In the genomic region with DNA sequence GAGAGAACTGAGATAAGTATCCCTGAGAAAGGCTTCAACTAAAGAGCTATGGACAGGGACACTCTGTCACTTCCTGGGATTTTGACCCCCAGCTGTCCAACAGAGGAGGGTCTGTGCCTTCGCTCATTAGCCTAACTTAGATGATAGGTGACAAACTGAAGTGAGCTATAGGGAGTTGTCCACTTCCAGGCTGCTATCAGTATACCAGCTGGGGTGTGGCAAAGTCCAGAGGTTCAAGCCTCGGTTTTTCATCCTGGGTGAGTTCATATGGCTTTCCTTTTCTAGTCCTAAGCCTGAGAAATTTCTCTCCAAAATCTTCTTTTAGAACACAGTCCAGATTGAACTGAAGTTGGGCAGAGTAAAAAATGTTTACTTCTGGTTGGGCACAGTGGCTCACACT, we compare ENCODE assay signal across 18 cellular contexts. TPM values are rescaled to one million over a fixed set of nuclear protein-coding genes. Genes with fewer than 3 reads are reported as not detected.
DNase-seq lines count a peak whose midpoint lies in the region; ATAC-seq, FAIRE-seq and TF ChIP-seq lines count a peak whose summit lies in the region.
"Had no signal": no experiment of that assay in that cellular context is flagged by ENCODE, and none has a peak within 500 bp of the region (broad histone marks: within the 10 kb centered on the region; RNA-seq: fewer than 3 reads in every experiment).

No MANE protein-coding gene starts in this region.

- no peak overlapping the region for H3K9ac ChIP-seq in HepG2 (ENCODE audit: insufficient read depth, low read depth, low read length)
- no peak overlapping the region for H3K9ac ChIP-seq in colonic mucosa (ENCODE audit: low read depth in 2 of 2, low read length in 2 of 2)
- H3K9ac ChIP-seq: BLaER1 had no signal

- POLR2A ChIA-PET in HepG2 (lab: Yijun Ruan, JAX): no interaction called here

- no TSS peak for BruUV-seq in HepG2 (replicated peaks; lab: Mats Ljungman, UMichigan)

- ATAC-seq in HepG2 (no peak), right lobe of liver (no peak), mucosa of descending colon (peak; percentile 68), HG03457 (IDR thresholded peaks at IDR 0.05; ENCODE audit: unreplicated experiment) (no peak)
- ATAC-seq: A549 had no signal

- FAIRE-seq in HepG2 (lab: Jason Lieb, UNC): no peak
- FAIRE-seq: A549, H1, HTR-8/SVneo had no signal

- CTCF ChIA-PET in HepG2 (lab: Yijun Ruan, JAX; ENCODE audit: low intra/inter-chr PET ratio, low total read pairs): no interaction called here

- no peaks in the 10 kb centered on the region for H3K9me3 ChIP-seq in HepG2 (ENCODE audit: low read length)
- H3K9me3 ChIP-seq in right lobe of liver: no peaks in the 10 kb centered on the region
- H3K9me3 ChIP-seq in colonic mucosa: no peaks in the 10 kb centered on the region
- no peaks in the 10 kb centered on the region for H3K9me3 ChIP-seq in mucosa of descending colon
- H3K9me3 ChIP-seq: A549, BLaER1 had no signal

- in situ Hi-C loops in HepG2 (cut with HindIII; ENCODE audit: extremely low pct_ligation_motif_present, low pct_unique_long_range_greater_than_20kb): no loop called here

- H3K4me3 ChIP-seq in HepG2 (replicated peaks in 1 of 3; ENCODE audit: insufficient read depth in 1 of 3, low read depth in 2 of 3, low read length in 3 of 3) (no peak overlapping the region), right lobe of liver (no peak overlapping the region), colonic mucosa (no peak overlapping the region), mucosa of descending colon (no peak overlapping the region), lower leg skin (ENCODE audit: low read depth, poor library complexity, severe bottlenecking) (no peak overlapping the region)
- H3K4me3 ChIP-seq: A549, BLaER1 had no signal

- H3K4me1 ChIP-seq in HepG2 (ENCODE audit: insufficient read depth, low read length) (peaks cover 66% of the 10 kb centered on the region), right lobe of liver (no peaks in the 10 kb centered on the region), colonic mucosa (peaks cover 3% of the 10 kb centered on the region), mucosa of descending colon (ENCODE audit: low read depth) (peaks cover 16% of the 10 kb centered on the region)

- H3K27me3 ChIP-seq in HepG2 (ENCODE audit: control insufficient read depth in 1 of 2, insufficient read depth in 2 of 2, low read length in 2 of 2) (no peaks in the 10 kb centered on the region), right lobe of liver (no peaks in the 10 kb centered on the region), colonic mucosa (no peaks in the 10 kb centered on the region)
- H3K27me3 ChIP-seq: BLaER1 had no signal

- TF ChIP-seq POLR2A in HepG2 (IDR thresholded peaks at IDR 0.05; ENCODE audit: insufficient read depth in 1 of 2, low read depth in 2 of 2, low read length in 2 of 2): no peak
- TF ChIP-seq POLR2A in right lobe of liver (IDR thresholded peaks at IDR 0.05): no peak
- no peak for TF ChIP-seq POLR2A in lower leg skin (IDR thresholded peaks at IDR 0.05)

- DNase-seq in HepG2 (ENCODE audit: low spot score) (no peak), right lobe of liver (no peak), colonic mucosa (peak; percentile 70), mucosa of descending colon (peak in 1 of 3 donors; percentile 59), lower leg skin (ENCODE audit: low spot score in 2 of 2) (no peak), NCI-H510A treated with DMSO at 0.1 percent for 48 hours (lab: John Stamatoyannopoulos, UW) (no peak)
- DNase-seq in stimulated activated CD4-positive, alpha-beta T cell treated with anti-CD3 and anti-CD28 coated beads, Interleukin-15, amount 100 ng/mL, for 24 hours: no peak
- DNase-seq: Calu3; CD4-positive, alpha-beta memory T cell; DMS79 treated with DMSO at 0.1 percent for 48 hours; GF-D8; H9 had no signal

- intact Hi-C loops in HepG2 (cut with micrococcal nuclease; ENCODE audit: unreplicated experiment): no loop called here
- intact Hi-C loops in right lobe of liver (cut with DNase I): no loop called here
- intact Hi-C loops in colonic mucosa (cut with DNase I): no loop called here
- intact Hi-C loops in mucosa of descending colon (cut with DNase I, micrococcal nuclease): no loop called here
- intact Hi-C loops in lower leg skin (cut with DNase I; ENCODE audit: low total_unique reads): no loop called here

- H3K27ac ChIP-seq in HepG2 (ENCODE audit: extremely low read length, insufficient read depth, low read length): no peak overlapping the region
- H3K27ac ChIP-seq in right lobe of liver: no peak overlapping the region
- H3K27ac ChIP-seq in colonic mucosa: peak overlapping the region; percentile 11
- H3K27ac ChIP-seq: 22Rv1, A549, BLaER1 had no signal

- WGBS in HepG2 (ENCODE audit: low lambda C conversion rate): 18% methylated on average over 2 of the region's 2 CpGs
- 25% methylated on average over 2 of the region's 2 CpGs for WGBS in right lobe of liver (ENCODE audit: insufficient coverage, low coverage, low lambda C conversion rate, missing lambda C conversion rate)
- 45 to 65% methylated on average over 2 of the region's 2 CpGs for WGBS in lower leg skin, 2 donors

- TF ChIP-seq EP300 in HepG2 (IDR thresholded peaks at IDR 0.05; ENCODE audit: low read depth in 2 of 2, low read length in 2 of 2) (no peak), HepG2 (CRISPR knock-in tag; IDR thresholded peaks at IDR 0.05; ENCODE audit: borderline replicate concordance) (no peak)

- no peaks in the 10 kb centered on the region for H4K20me1 ChIP-seq in HepG2 (ENCODE audit: insufficient read depth, low read length)
- H4K20me1 ChIP-seq: BLaER1 had no signal

- TF ChIP-seq CTCF in HepG2 (CRISPR knock-in tag; IDR thresholded peaks at IDR 0.05): no peak
- TF ChIP-seq CTCF in right lobe of liver (IDR thresholded peaks at IDR 0.05): no peak
- no peak for TF ChIP-seq CTCF in colonic mucosa (IDR thresholded peaks at IDR 0.05)
- TF ChIP-seq CTCF in mucosa of descending colon (IDR thresholded peaks at IDR 0.05): no peak
- no peak for TF ChIP-seq CTCF in lower leg skin (IDR thresholded peaks at IDR 0.05)

- no peak overlapping the region for H3K4me2 ChIP-seq in HepG2 (ENCODE audit: low read depth, low read length)
- H3K4me2 ChIP-seq: A549, BLaER1 had no signal

- H2AFZ ChIP-seq in HepG2 (ENCODE audit: low read length): no peak overlapping the region

- no peak for TF ChIP-seq RAD21 in HepG2 (CRISPR knock-in tag; IDR thresholded peaks at IDR 0.05)

- no peaks in the 10 kb centered on the region for H3K79me2 ChIP-seq in HepG2 (ENCODE audit: insufficient read depth, low read length)

- H3K36me3 ChIP-seq in HepG2 (replicated peaks in 1 of 2; ENCODE audit: control insufficient read depth in 1 of 2, insufficient read depth in 2 of 2, low read length in 2 of 2) (no peaks in the 10 kb centered on the region), right lobe of liver (no peaks in the 10 kb centered on the region), colonic mucosa (no peaks in the 10 kb centered on the region), mucosa of descending colon (ENCODE audit: low read depth) (no peaks in the 10 kb centered on the region)
- H3K36me3 ChIP-seq: BLaER1 had no signal

TF ChIP-seq in HepG2, 621 proteins besides CTCF, POLR2A, EP300 and RAD21:
- no peak for TF ChIP-seq ZNF20 (CRISPR knock-in tag; IDR thresholded peaks at IDR 0.05)
- TF ChIP-seq ZNF781 (CRISPR knock-in tag; IDR thresholded peaks at IDR 0.05; ENCODE audit: borderline replicate concordance, not compliant biosample characterization): no peak
- TF ChIP-seq ZBTB42 (CRISPR knock-in tag; IDR thresholded peaks at IDR 0.05): no peak
- 0 out of 2 replicates have a peak, but pooled peaks have one; percentile 20 for TF ChIP-seq HNF4A (CRISPR knock-in tag; IDR thresholded peaks at IDR 0.05)
- no peak for TF ChIP-seq ZNF230 (CRISPR knock-in tag; IDR thresholded peaks at IDR 0.05)
- no peak for TF ChIP-seq ZNF484 (CRISPR knock-in tag; IDR thresholded peaks at IDR 0.05; ENCODE audit: borderline replicate concordance, low read depth)
- TF ChIP-seq ZNF510 (CRISPR knock-in tag; IDR thresholded peaks at IDR 0.05; ENCODE audit: low read depth): peak; percentile 31; the same call in 1 of the 2 replicates
TF ChIP-seq in HepG2: peak in this region for 2.

RNA-seq across cellular contexts. Expression of gene PAQR8, which starts 5.9 kb away (rescaled TPM):
- total RNA-seq in HepG2 (2016; rRNA removed; fragmentation: Illumina TruSeq; extraction: Trizol): 26.2 and 37.7 TPM in 2 replicates
- 3.1 and 3.4 TPM in 2 replicates for total RNA-seq in HepG2 (2016; cell fraction: cytosol; rRNA removed; fragmentation: Illumina TruSeq; extraction: Trizol; ENCODE audit: low read depth)
- 25.3 and 36.5 TPM in 2 replicates for total RNA-seq in HepG2 (2016; cell fraction: insoluble cytoplasmic fraction; rRNA removed; fragmentation: Illumina TruSeq; extraction: Trizol)
- 16.5 TPM in 2 replicates for total RNA-seq in HepG2 (2016; cell fraction: membrane; rRNA removed; fragmentation: Illumina TruSeq; extraction: Trizol)
- total RNA-seq in HepG2 (2016; cell fraction: nucleus; rRNA removed; fragmentation: Illumina TruSeq; extraction: Trizol): 36.5 and 38.6 TPM in 2 replicates
- 36.5 and 50.7 TPM in 2 replicates for polyA plus RNA-seq in HepG2 (2011; rRNA removed)
- polyA plus RNA-seq in HepG2 (2011; cell fraction: cytosol; rRNA removed): 33.7 and 46.9 TPM in 2 replicates
- polyA plus RNA-seq in HepG2 (2011; cell fraction: nucleus; rRNA removed): 17.0 and 22.0 TPM in 2 replicates
- polyA plus RNA-seq in HepG2 (2012): 18.9 and 24.9 TPM in 2 replicates
- 2.3 and 2.8 TPM in 2 replicates for polyA plus RNA-seq in HepG2 (2016; cell fraction: cytosol; fragmentation: Illumina TruSeq; extraction: Trizol; ENCODE audit: low read depth)
- polyA plus RNA-seq in HepG2 (2016; cell fraction: insoluble cytoplasmic fraction; fragmentation: Illumina TruSeq; extraction: Trizol; ENCODE audit: low read depth): 23.7 TPM in 2 replicates
- polyA plus RNA-seq in HepG2 (2016; cell fraction: membrane; fragmentation: Illumina TruSeq; extraction: Trizol; ENCODE audit: low read depth): 8.0 and 8.6 TPM in 2 replicates
- 41.8 and 43.1 TPM in 2 replicates for polyA plus RNA-seq in HepG2 (2016; cell fraction: nucleus; fragmentation: Illumina TruSeq; extraction: Trizol; ENCODE audit: insufficient read depth, low read depth)
- polyA minus RNA-seq in HepG2 (2011; rRNA and poly(A)+ RNA removed; ENCODE audit: low replicate concordance): 0.87 and 184 TPM in 2 replicates
- 34.4 and 49.4 TPM in 2 replicates for polyA minus RNA-seq in HepG2 (2011; cell fraction: cytosol; rRNA and poly(A)+ RNA removed)
- 30.6 and 38.9 TPM in 2 replicates for polyA minus RNA-seq in HepG2 (2011; cell fraction: nucleus; rRNA and poly(A)+ RNA removed)
- 1 to 10 TPM in 3 of 6 experiments, under 1 TPM in 3; 0.29 to 1.5 (median 0.77) TPM for total RNA-seq in right lobe of liver
- 10 to 100 TPM; 65.8 to 87.8 TPM for total RNA-seq in colonic mucosa
- total RNA-seq in mucosa of descending colon: 100 to 1,000 TPM in 1 of 3 donors, 10 to 100 TPM in 2; 70.6 to 184 (median 81.4) TPM
- 1 to 10 TPM; 1.6 to 4.3 (median 2.1) TPM for total RNA-seq in lower leg skin
